ENCODE assay signal across 1 cellular context in the genomic region with DNA sequence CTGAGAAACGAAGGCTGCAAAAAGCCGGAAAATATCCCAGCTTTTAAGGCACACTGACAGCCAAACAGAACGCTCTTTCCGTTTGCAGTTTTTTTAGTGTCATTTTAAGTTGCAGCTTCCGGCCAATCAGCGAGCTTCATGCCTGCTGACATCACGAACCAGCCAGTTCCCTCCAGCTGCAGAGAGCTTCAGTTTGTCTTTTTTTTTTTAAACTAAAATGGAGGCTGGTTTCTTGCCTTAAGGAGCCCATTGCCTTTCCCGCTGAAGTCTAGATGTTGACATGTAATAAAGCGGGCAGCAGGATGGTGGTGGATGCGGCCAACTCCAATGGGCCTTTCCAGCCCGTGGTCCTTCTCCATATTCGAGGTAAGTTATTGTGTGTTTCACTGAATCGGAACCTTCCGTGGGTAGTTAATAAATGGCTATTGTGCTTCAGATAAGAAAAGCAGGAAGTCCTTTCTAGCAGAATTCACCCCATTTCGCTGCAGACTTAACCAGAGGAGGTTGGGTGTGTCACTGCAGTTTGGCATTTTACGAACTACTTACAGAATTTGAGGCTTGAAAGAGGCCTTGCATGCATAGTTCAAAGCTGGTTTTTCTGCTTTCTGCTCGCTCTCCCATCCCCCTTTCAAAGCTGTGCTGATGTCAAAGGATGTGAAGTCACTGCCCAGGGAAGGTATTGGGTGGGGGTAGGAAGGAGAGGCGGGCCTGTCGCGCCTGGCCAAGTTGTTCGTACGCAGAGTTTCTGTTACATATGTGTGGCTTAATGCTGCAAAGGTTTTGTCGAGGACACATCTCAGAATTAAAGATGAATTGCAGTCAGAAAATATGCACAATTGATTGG.
TF ChIP-seq lines count a peak whose summit lies in the region.

No MANE protein-coding gene starts in this region.

TF ChIP-seq in GM12878, 131 proteins besides CTCF, POLR2A, EP300 and RAD21 (continued from another document and continues in another):
- TF ChIP-seq HSF1 (IDR thresholded peaks at IDR 0.05; ENCODE audit: low read depth, low read length) (0 out of 2 replicates have a peak, but pooled peaks have one; percentile 10), SMARCA5 (IDR thresholded peaks at IDR 0.05) (no peak), MTA2 (IDR thresholded peaks at IDR 0.05; ENCODE audit: low read depth) (peak; percentile 51; the same call in 1 of the 2 replicates), SMAD5 (IDR thresholded peaks at IDR 0.05; ENCODE audit: low read depth) (peak; percentile 67; the same call in 1 of the 2 replicates), ZSCAN29 (IDR thresholded peaks at IDR 0.05) (0 out of 2 replicates have a peak, but pooled peaks have one; percentile 73), SUZ12 (IDR thresholded peaks at IDR 0.05; ENCODE audit: unreplicated experiment) (no peak), ZNF384 (IDR thresholded peaks at IDR 0.05; ENCODE audit: borderline replicate concordance, low read depth, low read length) (peak; percentile 89), CHD2 (IDR thresholded peaks at IDR 0.05; ENCODE audit: borderline replicate concordance, low read depth, low read length) (peak; percentile 94), HDGF (IDR thresholded peaks at IDR 0.05) (peak; percentile 56; the same call in 1 of the 2 replicates), ZNF592 (IDR thresholded peaks at IDR 0.05) (no peak), PML (IDR thresholded peaks at IDR 0.05; ENCODE audit: low read length) (peak; percentile 87; the same call in 1 of the 2 replicates), IRF5 (IDR thresholded peaks at IDR 0.05; ENCODE audit: borderline replicate concordance) (no peak), STAT1 (conservative IDR thresholded peaks at IDR 0.05) (0 out of 2 replicates have a peak, but pooled peaks have one; percentile 44), CBX5 (IDR thresholded peaks at IDR 0.05; ENCODE audit: low read depth) (no peak), CEBPB (IDR thresholded peaks at IDR 0.05; ENCODE audit: borderline replicate concordance in 1 of 2, low read depth in 2 of 2, low read length in 2 of 2) (peak in 1 of 2 experiments; percentile 16; a peak in 1 of 4 replicates), YBX1 (IDR thresholded peaks at IDR 0.05) (no peak), E2F4 (IDR thresholded peaks at IDR 0.05; ENCODE audit: low read depth, low read length) (0 out of 2 replicates have a peak, but pooled peaks have one; percentile 31), RB1 (IDR thresholded peaks at IDR 0.05; ENCODE audit: borderline replicate concordance) (no peak; the same call in 1 of the 2 replicates), EED (IDR thresholded peaks at IDR 0.05; ENCODE audit: low read depth) (no peak), RFX5 (IDR thresholded peaks at IDR 0.05; ENCODE audit: low read depth, low read length) (peak; percentile 94), MXI1 (IDR thresholded peaks at IDR 0.05; ENCODE audit: low read depth, low read length) (peak; percentile 63), NR2C1 (IDR thresholded peaks at IDR 0.05) (no peak), NBN (IDR thresholded peaks at IDR 0.05) (peak; percentile 94; the same call in 1 of the 2 replicates)
- TF ChIP-seq, protein P1, sequence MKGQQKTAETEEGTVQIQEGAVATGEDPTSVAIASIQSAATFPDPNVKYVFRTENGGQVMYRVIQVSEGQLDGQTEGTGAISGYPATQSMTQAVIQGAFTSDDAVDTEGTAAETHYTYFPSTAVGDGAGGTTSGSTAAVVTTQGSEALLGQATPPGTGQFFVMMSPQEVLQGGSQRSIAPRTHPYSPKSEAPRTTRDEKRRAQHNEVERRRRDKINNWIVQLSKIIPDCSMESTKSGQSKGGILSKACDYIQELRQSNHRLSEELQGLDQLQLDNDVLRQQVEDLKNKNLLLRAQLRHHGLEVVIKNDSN (IDR thresholded peaks at IDR 0.05; ENCODE audit: borderline replicate concordance, extremely low read length, insufficient read depth, low read depth, low read length): no peak
- TF ChIP-seq, protein P2, sequence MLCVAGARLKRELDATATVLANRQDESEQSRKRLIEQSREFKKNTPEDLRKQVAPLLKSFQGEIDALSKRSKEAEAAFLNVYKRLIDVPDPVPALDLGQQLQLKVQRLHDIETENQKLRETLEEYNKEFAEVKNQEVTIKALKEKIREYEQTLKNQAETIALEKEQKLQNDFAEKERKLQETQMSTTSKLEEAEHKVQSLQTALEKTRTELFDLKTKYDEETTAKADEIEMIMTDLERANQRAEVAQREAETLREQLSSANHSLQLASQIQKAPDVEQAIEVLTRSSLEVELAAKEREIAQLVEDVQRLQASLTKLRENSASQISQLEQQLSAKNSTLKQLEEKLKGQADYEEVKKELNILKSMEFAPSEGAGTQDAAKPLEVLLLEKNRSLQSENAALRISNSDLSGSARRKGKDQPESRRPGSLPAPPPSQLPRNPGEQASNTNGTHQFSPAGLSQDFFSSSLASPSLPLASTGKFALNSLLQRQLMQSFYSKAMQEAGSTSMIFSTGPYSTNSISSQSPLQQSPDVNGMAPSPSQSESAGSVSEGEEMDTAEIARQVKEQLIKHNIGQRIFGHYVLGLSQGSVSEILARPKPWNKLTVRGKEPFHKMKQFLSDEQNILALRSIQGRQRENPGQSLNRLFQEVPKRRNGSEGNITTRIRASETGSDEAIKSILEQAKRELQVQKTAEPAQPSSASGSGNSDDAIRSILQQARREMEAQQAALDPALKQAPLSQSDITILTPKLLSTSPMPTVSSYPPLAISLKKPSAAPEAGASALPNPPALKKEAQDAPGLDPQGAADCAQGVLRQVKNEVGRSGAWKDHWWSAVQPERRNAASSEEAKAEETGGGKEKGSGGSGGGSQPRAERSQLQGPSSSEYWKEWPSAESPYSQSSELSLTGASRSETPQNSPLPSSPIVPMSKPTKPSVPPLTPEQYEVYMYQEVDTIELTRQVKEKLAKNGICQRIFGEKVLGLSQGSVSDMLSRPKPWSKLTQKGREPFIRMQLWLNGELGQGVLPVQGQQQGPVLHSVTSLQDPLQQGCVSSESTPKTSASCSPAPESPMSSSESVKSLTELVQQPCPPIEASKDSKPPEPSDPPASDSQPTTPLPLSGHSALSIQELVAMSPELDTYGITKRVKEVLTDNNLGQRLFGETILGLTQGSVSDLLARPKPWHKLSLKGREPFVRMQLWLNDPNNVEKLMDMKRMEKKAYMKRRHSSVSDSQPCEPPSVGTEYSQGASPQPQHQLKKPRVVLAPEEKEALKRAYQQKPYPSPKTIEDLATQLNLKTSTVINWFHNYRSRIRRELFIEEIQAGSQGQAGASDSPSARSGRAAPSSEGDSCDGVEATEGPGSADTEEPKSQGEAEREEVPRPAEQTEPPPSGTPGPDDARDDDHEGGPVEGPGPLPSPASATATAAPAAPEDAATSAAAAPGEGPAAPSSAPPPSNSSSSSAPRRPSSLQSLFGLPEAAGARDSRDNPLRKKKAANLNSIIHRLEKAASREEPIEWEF (IDR thresholded peaks at IDR 0.05; ENCODE audit: insufficient replicate concordance, low read depth, low read length): no peak
- TF ChIP-seq, protein P3, sequence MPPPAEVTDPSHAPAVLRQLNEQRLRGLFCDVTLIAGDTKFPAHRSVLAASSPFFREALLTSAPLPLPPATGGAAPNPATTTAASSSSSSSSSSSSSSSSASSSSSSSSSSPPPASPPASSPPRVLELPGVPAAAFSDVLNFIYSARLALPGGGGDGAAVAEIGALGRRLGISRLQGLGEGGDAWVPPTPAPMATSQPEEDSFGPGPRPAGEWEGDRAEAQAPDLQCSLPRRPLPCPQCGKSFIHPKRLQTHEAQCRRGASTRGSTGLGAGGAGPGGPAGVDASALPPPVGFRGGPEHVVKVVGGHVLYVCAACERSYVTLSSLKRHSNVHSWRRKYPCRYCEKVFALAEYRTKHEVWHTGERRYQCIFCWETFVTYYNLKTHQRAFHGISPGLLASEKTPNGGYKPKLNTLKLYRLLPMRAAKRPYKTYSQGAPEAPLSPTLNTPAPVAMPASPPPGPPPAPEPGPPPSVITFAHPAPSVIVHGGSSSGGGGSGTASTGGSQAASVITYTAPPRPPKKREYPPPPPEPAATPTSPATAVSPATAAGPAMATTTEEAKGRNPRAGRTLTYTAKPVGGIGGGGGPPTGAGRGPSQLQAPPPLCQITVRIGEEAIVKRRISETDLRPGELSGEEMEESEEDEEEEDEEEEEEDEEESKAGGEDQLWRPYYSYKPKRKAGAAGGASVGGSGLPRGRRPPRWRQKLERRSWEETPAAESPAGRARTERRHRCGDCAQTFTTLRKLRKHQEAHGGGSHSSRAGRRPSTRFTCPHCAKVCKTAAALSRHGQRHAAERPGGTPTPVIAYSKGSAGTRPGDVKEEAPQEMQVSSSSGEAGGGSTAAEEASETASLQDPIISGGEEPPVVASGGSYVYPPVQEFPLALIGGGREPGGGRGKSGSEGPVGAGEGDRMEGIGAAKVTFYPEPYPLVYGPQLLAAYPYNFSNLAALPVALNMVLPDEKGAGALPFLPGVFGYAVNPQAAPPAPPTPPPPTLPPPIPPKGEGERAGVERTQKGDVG (CRISPR knock-in tag; IDR thresholded peaks at IDR 0.05): no peak
- TF ChIP-seq, protein P4, sequence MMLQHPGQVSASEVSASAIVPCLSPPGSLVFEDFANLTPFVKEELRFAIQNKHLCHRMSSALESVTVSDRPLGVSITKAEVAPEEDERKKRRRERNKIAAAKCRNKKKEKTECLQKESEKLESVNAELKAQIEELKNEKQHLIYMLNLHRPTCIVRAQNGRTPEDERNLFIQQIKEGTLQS (IDR thresholded peaks at IDR 0.05; ENCODE audit: borderline replicate concordance, extremely low read depth, low read depth, low read length): no peak
- TF ChIP-seq, protein P5, sequence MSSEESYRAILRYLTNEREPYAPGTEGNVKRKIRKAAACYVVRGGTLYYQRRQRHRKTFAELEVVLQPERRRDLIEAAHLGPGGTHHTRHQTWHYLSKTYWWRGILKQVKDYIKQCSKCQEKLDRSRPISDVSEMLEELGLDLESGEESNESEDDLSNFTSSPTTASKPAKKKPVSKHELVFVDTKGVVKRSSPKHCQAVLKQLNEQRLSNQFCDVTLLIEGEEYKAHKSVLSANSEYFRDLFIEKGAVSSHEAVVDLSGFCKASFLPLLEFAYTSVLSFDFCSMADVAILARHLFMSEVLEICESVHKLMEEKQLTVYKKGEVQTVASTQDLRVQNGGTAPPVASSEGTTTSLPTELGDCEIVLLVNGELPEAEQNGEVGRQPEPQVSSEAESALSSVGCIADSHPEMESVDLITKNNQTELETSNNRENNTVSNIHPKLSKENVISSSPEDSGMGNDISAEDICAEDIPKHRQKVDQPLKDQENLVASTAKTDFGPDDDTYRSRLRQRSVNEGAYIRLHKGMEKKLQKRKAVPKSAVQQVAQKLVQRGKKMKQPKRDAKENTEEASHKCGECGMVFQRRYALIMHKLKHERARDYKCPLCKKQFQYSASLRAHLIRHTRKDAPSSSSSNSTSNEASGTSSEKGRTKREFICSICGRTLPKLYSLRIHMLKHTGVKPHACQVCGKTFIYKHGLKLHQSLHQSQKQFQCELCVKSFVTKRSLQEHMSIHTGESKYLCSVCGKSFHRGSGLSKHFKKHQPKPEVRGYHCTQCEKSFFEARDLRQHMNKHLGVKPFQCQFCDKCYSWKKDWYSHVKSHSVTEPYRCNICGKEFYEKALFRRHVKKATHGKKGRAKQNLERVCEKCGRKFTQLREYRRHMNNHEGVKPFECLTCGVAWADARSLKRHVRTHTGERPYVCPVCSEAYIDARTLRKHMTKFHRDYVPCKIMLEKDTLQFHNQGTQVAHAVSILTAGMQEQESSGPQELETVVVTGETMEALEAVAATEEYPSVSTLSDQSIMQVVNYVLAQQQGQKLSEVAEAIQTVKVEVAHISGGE (CRISPR knock-in tag; IDR thresholded peaks at IDR 0.05): no peak
